24 cellular contexts compared by ENCODE assay signal in the genomic region with DNA sequence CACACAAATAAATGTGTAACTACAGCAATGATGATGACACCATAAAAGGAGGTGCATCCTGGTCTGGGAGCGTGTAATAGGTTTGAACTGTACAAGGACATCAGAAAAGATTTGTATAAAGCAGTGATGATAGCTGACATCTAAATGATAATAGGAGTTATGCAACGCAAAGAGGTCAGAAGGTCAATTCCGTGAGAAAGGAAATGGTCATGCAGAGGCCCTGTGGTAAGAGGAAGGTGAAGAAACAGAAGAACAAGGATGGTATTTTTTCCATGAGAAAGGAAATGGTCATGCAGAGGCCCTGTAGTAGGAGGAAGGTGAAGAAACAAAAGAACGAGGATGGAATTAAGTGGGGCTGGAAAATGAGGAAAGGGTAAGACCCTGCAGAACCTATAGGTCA.
A peak's percentile ranks its signal among the peaks of the same experiment; 100 is the strongest.
DNase-seq lines count a peak whose midpoint lies in the region; ATAC-seq, FAIRE-seq and TF ChIP-seq lines count a peak whose summit lies in the region.
"Had no signal": no experiment of that assay in that cellular context is flagged by ENCODE, and none has a peak within 500 bp of the region (broad histone marks: within the 10 kb centered on the region; RNA-seq: fewer than 3 reads in every experiment).

No MANE protein-coding gene starts in this region.

- H3K4me1 Mint-ChIP-seq in endothelial cell (ENCODE audit: unreplicated experiment), result peaks cover 43% of the 10 kb centered on the region

- H3K9me3 Mint-ChIP-seq in endothelial cell (ENCODE audit: unreplicated experiment), result no peaks in the 10 kb centered on the region
- H3K9me3 Mint-ChIP-seq: CD4-positive, alpha-beta T cell; T-helper 1 cell treated with Interleukin-12 subunit alpha and Interleukin-12 subunit beta and Interleukin-4 antibody, amounts not matched to agents 30 μg/mL and 1 μg/mL, for 36 hours had no signal

- intact Hi-C loops in HepG2 (cut with micrococcal nuclease; ENCODE audit: unreplicated experiment) (no loop called here), right lobe of liver (cut with DNase I) (no loop called here), uterus (cut with DNase I; ENCODE audit: low total_unique reads) (no loop called here)

- ATAC-seq in HepG2 (no peak), right lobe of liver (no peak)

- H3K4me3 ChIP-seq in HepG2 (replicated peaks in 1 of 3; ENCODE audit: insufficient read depth in 1 of 3, low read depth in 2 of 3, low read length in 3 of 3), result no peak overlapping the region
- no peak overlapping the region for H3K4me3 ChIP-seq in right lobe of liver
- no peak overlapping the region for H3K4me3 ChIP-seq in uterus
- H3K4me3 ChIP-seq: GM23248, HAP-1, Peyer's patch, SJSA1 had no signal

- CTCF ChIA-PET in HepG2 (lab: Yijun Ruan, JAX; ENCODE audit: low intra/inter-chr PET ratio, low total read pairs), result no interaction called here

- no peaks in the 10 kb centered on the region for H3K27me3 Mint-ChIP-seq in endothelial cell (ENCODE audit: unreplicated experiment)
- H3K27me3 Mint-ChIP-seq: CD4-positive, alpha-beta T cell had no signal

- in situ Hi-C loops in HepG2 (cut with HindIII; ENCODE audit: extremely low pct_ligation_motif_present, low pct_unique_long_range_greater_than_20kb), result no loop called here

- no peak for TF ChIP-seq EP300 in HepG2 (IDR thresholded peaks at IDR 0.05; ENCODE audit: low read depth in 2 of 2, low read length in 2 of 2)
- TF ChIP-seq EP300 in HepG2 (CRISPR knock-in tag; IDR thresholded peaks at IDR 0.05; ENCODE audit: borderline replicate concordance), result no peak

- H3K36me3 Mint-ChIP-seq in endothelial cell (ENCODE audit: low read depth, unreplicated experiment), result peaks cover 10% of the 10 kb centered on the region

- H3K36me3 ChIP-seq in HepG2 (replicated peaks in 1 of 2; ENCODE audit: control insufficient read depth in 1 of 2, insufficient read depth in 2 of 2, low read length in 2 of 2) (no peaks in the 10 kb centered on the region), right lobe of liver (no peaks in the 10 kb centered on the region), uterus (no peaks in the 10 kb centered on the region)
- H3K36me3 ChIP-seq: BE2C, HAP-1, Peyer's patch, SJSA1 had no signal

- TF ChIP-seq RAD21 in HepG2 (CRISPR knock-in tag; IDR thresholded peaks at IDR 0.05), result no peak

- POLR2A ChIA-PET in HepG2 (lab: Yijun Ruan, JAX), result no interaction called here

- BruUV-seq in HepG2 (replicated peaks; lab: Mats Ljungman, UMichigan), result no TSS peak

- TF ChIP-seq POLR2A in HepG2 (IDR thresholded peaks at IDR 0.05; ENCODE audit: insufficient read depth in 1 of 2, low read depth in 2 of 2, low read length in 2 of 2) (no peak), right lobe of liver (IDR thresholded peaks at IDR 0.05) (no peak), uterus (IDR thresholded peaks at IDR 0.05) (no peak)

- DNase-seq in HepG2 (ENCODE audit: low spot score) (no peak), right lobe of liver (no peak), NOMO-1 treated with DMSO at 0.1 percent for 48 hours (lab: John Stamatoyannopoulos, UW; ENCODE audit: unreplicated experiment) (peak; percentile 45), endothelial cell (ENCODE audit: low spot score) (no peak), Ammon's horn (ENCODE audit: low spot score) (no peak), uterus (no peak), mesenteric fat pad (ENCODE audit: low spot score) (no peak), islet precursor cell (no peak)
- DNase-seq: BE2C; CD4-positive, alpha-beta T cell; GM23248; IMR-90; Karpas-422; NCI-H1092 treated with DMSO at 0.1 percent for 48 hours; NCI-H1436 treated with DMSO at 0.1 percent for 48 hours; NCI-H1930; NCI-H2227 treated with DMSO at 0.1 percent for 48 hours; NCI-H510A; Peyer's patch had no signal

- H3K27ac ChIP-seq in HepG2 (ENCODE audit: extremely low read length, insufficient read depth, low read length), result no peak overlapping the region
- H3K27ac ChIP-seq in right lobe of liver, result no peak overlapping the region
- no peak overlapping the region for H3K27ac ChIP-seq in uterus
- H3K27ac ChIP-seq: GM23248, Peyer's patch, SJSA1 had no signal

- TF ChIP-seq CTCF in HepG2 (CRISPR knock-in tag; IDR thresholded peaks at IDR 0.05) (no peak), right lobe of liver (IDR thresholded peaks at IDR 0.05) (no peak), endothelial cell (IDR thresholded peaks at IDR 0.05; ENCODE audit: unreplicated experiment) (no peak), uterus (IDR thresholded peaks at IDR 0.05) (no peak)

- H3K4me1 ChIP-seq in HepG2 (ENCODE audit: insufficient read depth, low read length), result no peaks in the 10 kb centered on the region
- H3K4me1 ChIP-seq in right lobe of liver, result no peaks in the 10 kb centered on the region
- H3K4me1 ChIP-seq in uterus, result no peaks in the 10 kb centered on the region
- H3K4me1 ChIP-seq: BE2C, Peyer's patch, SJSA1 had no signal

- H3K27ac Mint-ChIP-seq in endothelial cell (ENCODE audit: unreplicated experiment), result peak overlapping the region; percentile 11
- H3K27ac Mint-ChIP-seq: CD4-positive, alpha-beta T cell; T-helper 1 cell treated with Interleukin-12 subunit alpha and Interleukin-12 subunit beta and Interleukin-4 antibody, amounts not matched to agents 30 μg/mL and 1 μg/mL, for 36 hours had no signal

- no peak overlapping the region for H2AFZ ChIP-seq in HepG2 (ENCODE audit: low read length)
- H2AFZ ChIP-seq: GM23248 had no signal

- H4K20me1 ChIP-seq in HepG2 (ENCODE audit: insufficient read depth, low read length), result no peaks in the 10 kb centered on the region

- peak overlapping the region; percentile 47 for H3K4me3 Mint-ChIP-seq in endothelial cell (ENCODE audit: unreplicated experiment)
- H3K4me3 Mint-ChIP-seq: CD4-positive, alpha-beta T cell; T-helper 1 cell treated with Interleukin-12 subunit alpha and Interleukin-12 subunit beta and Interleukin-4 antibody, amounts not matched to agents 30 μg/mL and 1 μg/mL, for 36 hours had no signal

- no peaks in the 10 kb centered on the region for H3K27me3 ChIP-seq in HepG2 (ENCODE audit: control insufficient read depth in 1 of 2, insufficient read depth in 2 of 2, low read length in 2 of 2)
- no peaks in the 10 kb centered on the region for H3K27me3 ChIP-seq in right lobe of liver
- H3K27me3 ChIP-seq in uterus, result no peaks in the 10 kb centered on the region
- H3K27me3 ChIP-seq: BE2C, Peyer's patch, SJSA1 had no signal

- WGBS in HepG2 (ENCODE audit: low lambda C conversion rate), result 3% methylated on average over 4 of the region's 4 CpGs
- 45% methylated on average over 4 of the region's 4 CpGs for WGBS in right lobe of liver (ENCODE audit: insufficient coverage, low coverage, low lambda C conversion rate, missing lambda C conversion rate)

- H3K4me2 ChIP-seq in HepG2 (ENCODE audit: low read depth, low read length), result no peak overlapping the region

- FAIRE-seq in HepG2 (lab: Jason Lieb, UNC), result no peak
- FAIRE-seq: GM12891, HTR-8/SVneo had no signal

- H3K9ac ChIP-seq in HepG2 (ENCODE audit: insufficient read depth, low read depth, low read length), result no peak overlapping the region
- H3K9ac ChIP-seq: GM23248 had no signal

- H3K79me2 ChIP-seq in HepG2 (ENCODE audit: insufficient read depth, low read length), result no peaks in the 10 kb centered on the region

- H3K9me3 ChIP-seq in HepG2 (ENCODE audit: low read length) (no peaks in the 10 kb centered on the region), right lobe of liver (no peaks in the 10 kb centered on the region), uterus (no peaks in the 10 kb centered on the region)
- H3K9me3 ChIP-seq: BE2C, Peyer's patch had no signal

TF ChIP-seq in HepG2, 621 proteins besides CTCF, POLR2A, EP300 and RAD21:
- TF ChIP-seq NR2F6 (IDR thresholded peaks at IDR 0.05) (peak; percentile 13; the same call in 1 of the 2 replicates), NR2F6 (CRISPR knock-in tag; IDR thresholded peaks at IDR 0.05) (no peak), THAP11 (CRISPR knock-in tag; IDR thresholded peaks at IDR 0.05) (no peak)
